Comparison of ENCODE assay signal across 20 cellular contexts in genomic region chr13:99977334-99977911, GRCh38. TPM values are rescaled to one million over a fixed set of nuclear protein-coding genes. Genes with fewer than 3 reads are reported as not detected.
DNase-seq lines count a peak whose midpoint lies in the region; ATAC-seq, FAIRE-seq and TF ChIP-seq lines count a peak whose summit lies in the region.
"Had no signal": no experiment of that assay in that cellular context is flagged by ENCODE, and none has a peak within 500 bp of the region (broad histone marks: within the 10 kb centered on the region; RNA-seq: fewer than 3 reads in every experiment).

No MANE protein-coding gene starts in this region.

- no peaks in the 10 kb centered on the region for H3K4me1 Mint-ChIP-seq in astrocyte (ENCODE audit: low read depth, unreplicated experiment)
- H3K4me1 Mint-ChIP-seq in nephron progenitor cell = peaks cover 32% of the 10 kb centered on the region

- 50% methylated on average over 6 of the region's 7 CpGs for WGBS in HUES64

- H3K4me2 ChIP-seq in astrocyte (ENCODE audit: low read length) = peak overlapping the region; percentile 72
- H3K4me2 ChIP-seq in PC-3 (ENCODE audit: low read length) = no peak overlapping the region

- H3K36me3 Mint-ChIP-seq in astrocyte (ENCODE audit: low read depth, unreplicated experiment) (no peaks in the 10 kb centered on the region), nephron progenitor cell (ENCODE audit: low read depth) (no peaks in the 10 kb centered on the region)

- intact Hi-C loops in PC-3 (cut with micrococcal nuclease) = no loop called here
- intact Hi-C loops in A673 (cut with micrococcal nuclease; ENCODE audit: unreplicated experiment) = no loop called here

- H3K9me3 ChIP-seq in HUES64 (ENCODE audit: insufficient read depth, low read depth, low read length) (no peaks in the 10 kb centered on the region), astrocyte (ENCODE audit: insufficient read depth, low read depth, low read length) (no peaks in the 10 kb centered on the region), PC-3 (ENCODE audit: low read length) (no peaks in the 10 kb centered on the region), A673 (ENCODE audit: low read depth, low read length, poor library complexity, severe bottlenecking) (no peaks in the 10 kb centered on the region)
- H3K9me3 ChIP-seq: suprapubic skin had no signal

- H3F3A ChIP-seq in PC-3 (ENCODE audit: low read length, unreplicated experiment) = no peaks in the 10 kb centered on the region

- H3K36me3 ChIP-seq in HUES64 (ENCODE audit: insufficient read depth, low read length) (peaks cover under 1% of the 10 kb centered on the region), astrocyte (ENCODE audit: insufficient read depth, low read length) (no peaks in the 10 kb centered on the region), PC-3 (ENCODE audit: low read depth, low read length) (no peaks in the 10 kb centered on the region), A673 (ENCODE audit: insufficient read depth, low read length, poor library complexity, severe bottlenecking) (peaks cover 2% of the 10 kb centered on the region)
- H3K36me3 ChIP-seq: left ventricle myocardium inferior, suprapubic skin had no signal

- TF ChIP-seq CTCF in astrocyte (IDR thresholded peaks at IDR 0.05; ENCODE audit: insufficient read depth, low read depth, low read length) (no peak), nephron progenitor cell (IDR thresholded peaks at IDR 0.05) (no peak), PC-3 (conservative IDR thresholded peaks at IDR 0.05; ENCODE audit: low read depth, low read length) (no peak), A673 (conservative IDR thresholded peaks at IDR 0.05; ENCODE audit: low read depth, low read length) (no peak)

- H4K20me1 ChIP-seq in astrocyte (ENCODE audit: insufficient read depth, low read length) (no peaks in the 10 kb centered on the region), PC-3 (ENCODE audit: low read length) (no peaks in the 10 kb centered on the region)

- H3K79me2 ChIP-seq in astrocyte (ENCODE audit: insufficient read depth, low read length) = peaks cover 6% of the 10 kb centered on the region
- no peaks in the 10 kb centered on the region for H3K79me2 ChIP-seq in PC-3 (ENCODE audit: low read length)

- H3K27ac Mint-ChIP-seq in astrocyte (ENCODE audit: unreplicated experiment) (no peak overlapping the region), nephron progenitor cell (no peak overlapping the region)

- H2AFZ ChIP-seq in astrocyte (ENCODE audit: low read depth, low read length) (no peak overlapping the region), PC-3 (ENCODE audit: low read length) (no peak overlapping the region)

- H3K27me3 Mint-ChIP-seq in astrocyte (ENCODE audit: low read depth, unreplicated experiment) (peaks cover 66% of the 10 kb centered on the region), nephron progenitor cell (ENCODE audit: low read depth, poor library complexity) (peaks cover 78% of the 10 kb centered on the region)

- H3K27ac ChIP-seq in HUES64 (ENCODE audit: low read depth, low read length) (no peak overlapping the region), astrocyte (ENCODE audit: low read depth, low read length) (no peak overlapping the region), PC-3 (ENCODE audit: low read length) (no peak overlapping the region), A673 (ENCODE audit: low read depth, low read length, poor library complexity, severe bottlenecking) (no peak overlapping the region)
- H3K27ac ChIP-seq: foreskin keratinocyte, left ventricle myocardium inferior, suprapubic skin had no signal

- no peak overlapping the region for H3K9ac ChIP-seq in HUES64 (ENCODE audit: low read depth, low read length)
- H3K9ac ChIP-seq in astrocyte (ENCODE audit: low read length) = no peak overlapping the region
- H3K9ac ChIP-seq in PC-3 (ENCODE audit: low read length) = no peak overlapping the region

- no peak for ATAC-seq in PC-3
- ATAC-seq: foreskin keratinocyte, K562 had no signal

- no peak overlapping the region for H3K4me3 Mint-ChIP-seq in astrocyte (ENCODE audit: unreplicated experiment)
- peak overlapping the region; percentile 13 for H3K4me3 Mint-ChIP-seq in nephron progenitor cell

- peaks cover 58% of the 10 kb centered on the region for H3K4me1 ChIP-seq in HUES64 (ENCODE audit: insufficient read depth, low read length)
- peaks cover 3% of the 10 kb centered on the region for H3K4me1 ChIP-seq in astrocyte (ENCODE audit: insufficient read depth, low read length)
- H3K4me1 ChIP-seq in PC-3 (ENCODE audit: insufficient read depth, low read length) = peaks cover 8% of the 10 kb centered on the region; the same call in 1 of the 2 replicates
- peaks cover 9% of the 10 kb centered on the region for H3K4me1 ChIP-seq in A673 (ENCODE audit: insufficient read depth, low read length, poor library complexity, severe bottlenecking)
- H3K4me1 ChIP-seq: foreskin keratinocyte had no signal

- H3K9me3 Mint-ChIP-seq in astrocyte (ENCODE audit: unreplicated experiment) = peaks cover 17% of the 10 kb centered on the region
- peaks cover 3% of the 10 kb centered on the region for H3K9me3 Mint-ChIP-seq in nephron progenitor cell

- H3K27me3 ChIP-seq in HUES64 (ENCODE audit: insufficient read depth, low read length) (peaks cover 73% of the 10 kb centered on the region), astrocyte (ENCODE audit: insufficient read depth, low read length) (peaks cover 67% of the 10 kb centered on the region), PC-3 (ENCODE audit: low read length) (peaks cover 58% of the 10 kb centered on the region), A673 (replicated peaks; ENCODE audit: insufficient read depth, low read depth, low read length, poor library complexity) (no peaks in the 10 kb centered on the region)

- peak; percentile 82 for FAIRE-seq in G401.6 (lab: Jason Lieb, UNC)
- no peak for FAIRE-seq in astrocyte (lab: Jason Lieb, UNC)
- FAIRE-seq: endothelial cell of umbilical vein, GM12891, K562 had no signal

- POLR2A ChIA-PET in PC-3 (lab: Charles Lee; ENCODE audit: unreplicated experiment) = interaction anchor here (0.6 kb wide), 1 partner anchor 535 kb away, joined by 5 read pairs; no protein-coding TSS in a partner anchor
- POLR2A ChIA-PET in A673 (lab: Charles Lee; ENCODE audit: low non-redundant PET) = interaction anchor here (0.6 kb wide), 1 partner anchor 533 kb away, joined by 3 read pairs; no protein-coding TSS in a partner anchor

- H3K4me3 ChIP-seq in HUES64 (ENCODE audit: low read length) (peak overlapping the region; percentile 82), astrocyte (ENCODE audit: insufficient read depth, low read depth, low read length) (no peak overlapping the region), PC-3 (ENCODE audit: low read length) (no peak overlapping the region), A673 (ENCODE audit: low read depth, low read length, poor library complexity, severe bottlenecking) (no peak overlapping the region)
- H3K4me3 ChIP-seq: K562, left ventricle myocardium inferior, smooth muscle cell, suprapubic skin had no signal

- no peaks in the 10 kb centered on the region for H3K9me2 ChIP-seq in PC-3 (replicated peaks; ENCODE audit: low read length)

- BruUV-seq in PC-3 (replicated peaks; lab: Mats Ljungman, UMichigan) = no TSS peak
- BruUV-seq in A673 (replicated peaks; lab: Mats Ljungman, UMichigan) = no TSS peak

- DNase-seq in astrocyte (ENCODE audit: low read depth) (no peak), nephron progenitor cell (no peak), PC-3 (no peak), A673 (ENCODE audit: low spot score) (no peak), NCI-H510A (lab: John Stamatoyannopoulos, UW) (no peak)
- DNase-seq: amniotic stem cell; foreskin keratinocyte; GF-D8; left ventricle myocardium inferior; stimulated activated CD4-positive, alpha-beta T cell treated with anti-CD3 and anti-CD28 coated beads, Interleukin-4, amount 100 ng/mL, for 4 hours; stimulated activated CD8-positive, alpha-beta memory T cell treated with anti-CD3 and anti-CD28 coated beads, Interleukin-4, amount 100 ng/mL, for 48 hours; T-helper 2 cell had no signal

- CTCF ChIA-PET in PC-3 (lab: Charles Lee) = no interaction called here
- CTCF ChIA-PET in A673 (lab: Charles Lee) = no interaction called here

RNA-seq across cellular contexts. Expression of gene ZIC2, which starts 4.2 kb away (rescaled TPM):
- 113 TPM for polyA plus RNA-seq in HUES64 (2013, experiment 1 of 2)
- 125 TPM for polyA plus RNA-seq in HUES64 (2013, experiment 2 of 2)
- total RNA-seq in astrocyte (0.60 and 1.8 TPM in 2 replicates), PC-3 (2014; rRNA removed) (not detected in 2 replicates), A673 (2021) (285 and 305 TPM in 2 replicates)
- total RNA-seq: endothelial cell of umbilical vein, foreskin keratinocyte, left ventricle myocardium inferior, smooth muscle cell, suprapubic skin had no signal
- polyA plus RNA-seq: foreskin keratinocyte, smooth muscle cell had no signal

RNA-seq across cellular contexts. Expression of gene ZIC5, which starts 5.9 kb away (rescaled TPM):
- 25.6 TPM for polyA plus RNA-seq in HUES64 (2013, experiment 1 of 2)
- 25.2 TPM for polyA plus RNA-seq in HUES64 (2013, experiment 2 of 2)
- 0.17 and 0.27 TPM in 2 replicates for total RNA-seq in astrocyte
- total RNA-seq in PC-3 (2014; rRNA removed) = not detected in 2 replicates
- total RNA-seq in A673 (2021) = 23.4 and 25.2 TPM in 2 replicates
- total RNA-seq: endothelial cell of umbilical vein, foreskin keratinocyte, left ventricle myocardium inferior, posterior vena cava, smooth muscle cell, suprapubic skin had no signal
- polyA plus RNA-seq: endothelial cell of umbilical vein, foreskin keratinocyte, smooth muscle cell had no signal

Comparison
In these comparisons a context has a peak if more than half of its experiments do, and no peak if none do; other contexts are left out.
1. RNA of gene ZIC2, which starts 4.2 kb away (total RNA-seq): 285 to 305 TPM in A673; 0.60 to 1.8 TPM in astrocyte and not detected in PC-3; every median in the first group is over 100 times any median in the second.
2. RNA of gene ZIC5, which starts 5.9 kb away (total RNA-seq): 23.4 to 25.2 TPM in A673; 0.17 to 0.27 TPM in astrocyte and not detected in PC-3; every median in the first group is over 10 times any median in the second.